13 cellular contexts compared by ENCODE assay signal in the genomic region with DNA sequence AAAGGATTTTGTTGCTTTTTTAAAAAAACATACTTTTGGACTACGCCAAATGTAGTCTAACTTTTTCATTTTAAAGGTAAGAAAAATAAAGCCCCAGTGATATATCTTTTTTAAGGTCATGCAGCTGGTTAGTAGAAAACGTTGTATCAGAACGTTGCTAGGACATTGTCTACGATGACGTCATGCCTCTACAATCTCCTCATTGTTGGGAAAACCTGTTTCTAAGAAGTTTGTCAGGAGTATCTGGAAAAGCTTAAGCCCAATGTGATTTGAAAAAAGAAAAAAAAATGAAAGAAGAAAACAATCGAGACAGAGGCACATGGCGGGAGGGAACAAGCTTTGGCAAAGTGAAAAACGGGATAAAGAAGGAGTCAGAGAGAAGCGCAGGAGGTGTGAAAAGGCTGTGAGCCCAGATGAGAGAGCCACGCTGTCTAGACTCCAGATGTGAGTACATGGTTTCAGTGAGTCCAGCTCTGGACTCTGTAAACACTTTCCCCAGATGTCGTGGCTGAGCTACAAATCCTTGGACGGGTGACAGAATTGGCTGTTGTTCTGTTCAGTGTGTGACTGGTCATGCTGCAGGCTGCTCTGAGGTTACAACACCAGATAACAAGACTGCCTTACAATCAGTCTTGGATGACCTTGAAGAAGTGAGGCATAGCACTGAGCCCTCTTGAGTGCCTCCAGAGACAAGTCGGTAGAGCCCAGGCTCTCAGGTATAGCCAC.
DNase-seq lines count a peak whose midpoint lies in the region; ATAC-seq and TF ChIP-seq lines count a peak whose summit lies in the region.
"Had no signal": no experiment of that assay in that cellular context is flagged by ENCODE, and none has a peak within 500 bp of the region (broad histone marks: within the 10 kb centered on the region; RNA-seq: fewer than 3 reads in every experiment).

No MANE protein-coding gene starts in this region.

- no CpG with 5 or more reads among the region's 13 CpGs for WGBS in neuronal stem cell (ENCODE audit: extremely low coverage in 2 of 2, insufficient read length in 2 of 2, insufficient replicate concordance in 1 of 2), 2 donors
- WGBS in upper lobe of left lung, 2 donors: 63 to 71% methylated on average over 12 to 13 of the region's 13 CpGs

- no peak overlapping the region for H3K9ac ChIP-seq in neuronal stem cell (ENCODE audit: low read depth, low read length, poor library complexity)

- no peak overlapping the region for H3K23ac ChIP-seq in neuronal stem cell (ENCODE audit: low read depth, low read length, poor library complexity)

- peak; percentile 83 to 94 for ATAC-seq in upper lobe of left lung (ENCODE audit: low FRiP score in 2 of 2)
- no peak for ATAC-seq in HG03460 (IDR thresholded peaks at IDR 0.05; ENCODE audit: unreplicated experiment)
- ATAC-seq in HG03520 (IDR thresholded peaks at IDR 0.05; ENCODE audit: unreplicated experiment): no peak

- H2BK12ac ChIP-seq in neuronal stem cell (ENCODE audit: low read length): no peak overlapping the region

- H3K18ac ChIP-seq in neuronal stem cell (ENCODE audit: low read length): no peak overlapping the region

- H3K36me3 ChIP-seq in cardiac muscle cell (no peaks in the 10 kb centered on the region), neuronal stem cell (replicated peaks in 1 of 2; ENCODE audit: control insufficient read depth in 2 of 2, insufficient read depth in 2 of 2, low read length in 2 of 2) (no peaks in the 10 kb centered on the region), upper lobe of left lung (no peaks in the 10 kb centered on the region)

- H4K8ac ChIP-seq in neuronal stem cell (ENCODE audit: low read depth, low read length): no peak overlapping the region

- H3K14ac ChIP-seq in neuronal stem cell (ENCODE audit: low read length): no peak overlapping the region

- no peak for TF ChIP-seq CTCF in cardiac muscle cell (IDR thresholded peaks at IDR 0.05; ENCODE audit: low read depth, low read length)
- no peak for TF ChIP-seq CTCF in upper lobe of left lung (IDR thresholded peaks at IDR 0.05)

- no peaks in the 10 kb centered on the region for H3K79me1 ChIP-seq in neuronal stem cell (ENCODE audit: low read depth, low read length)

- H3K27ac ChIP-seq in cardiac muscle cell: peak overlapping the region; percentile 47
- no peak overlapping the region for H3K27ac ChIP-seq in neuronal stem cell (replicated peaks; ENCODE audit: low read length)
- no peak overlapping the region for H3K27ac ChIP-seq in upper lobe of left lung
- H3K27ac ChIP-seq: epithelial cell of prostate had no signal

- no peak overlapping the region for H3K4ac ChIP-seq in neuronal stem cell (ENCODE audit: low read length)

- H3K4me2 ChIP-seq in neuronal stem cell (ENCODE audit: insufficient read depth, low read length, poor library complexity, severe bottlenecking): no peak overlapping the region

- no peak overlapping the region for H2BK15ac ChIP-seq in neuronal stem cell (ENCODE audit: low read length)

- no peak for TF ChIP-seq EP300 in upper lobe of left lung (IDR thresholded peaks at IDR 0.05)

- no peak overlapping the region for H2BK120ac ChIP-seq in neuronal stem cell (ENCODE audit: low read depth, low read length)

- H3K4me1 ChIP-seq in cardiac muscle cell (ENCODE audit: low read depth) (no peaks in the 10 kb centered on the region), neuronal stem cell (ENCODE audit: control insufficient read depth in 2 of 2, insufficient read depth in 1 of 2, low read depth in 1 of 2, low read length in 2 of 2) (no peaks in the 10 kb centered on the region), upper lobe of left lung (no peaks in the 10 kb centered on the region)
- H3K4me1 ChIP-seq: Caco-2 had no signal

- peak; percentile 0 for DNase-seq in amniotic epithelial cell (ENCODE audit: low read depth)
- DNase-seq in cardiac muscle cell (ENCODE audit: low read depth in 1 of 2, low spot score in 1 of 2): peak; percentile 41 to 56
- DNase-seq in neuronal stem cell (ENCODE audit: low spot score): no peak
- DNase-seq in upper lobe of left lung: peak in 1 of 2 donors; percentile 21
- DNase-seq in NCI-H774 (lab: John Stamatoyannopoulos, UW): no peak
- DNase-seq in NK-92 treated with Interleukin-12 subunit alpha and Interleukin-12 subunit beta, amount 100 ng/mL, for 24 hours (lab: John Stamatoyannopoulos, UW): no peak
- DNase-seq: Caco-2, KBM-7, kidney glomerular epithelial cell, NCI-H2171 had no signal

- no peak overlapping the region for H4K91ac ChIP-seq in neuronal stem cell (ENCODE audit: low read depth, low read length, poor library complexity)

- H2AK5ac ChIP-seq in neuronal stem cell (ENCODE audit: low read depth, low read length): no peak overlapping the region

- no peak overlapping the region for H2BK5ac ChIP-seq in neuronal stem cell (ENCODE audit: low read length)

- H2AFZ ChIP-seq in neuronal stem cell (ENCODE audit: low read length): peak overlapping the region; percentile 18

- H3K9me3 ChIP-seq in cardiac muscle cell (ENCODE audit: low read depth) (no peaks in the 10 kb centered on the region), neuronal stem cell (replicated peaks in 1 of 2; ENCODE audit: control insufficient read depth in 2 of 2, insufficient read depth in 1 of 2, low read depth in 1 of 2, low read length in 2 of 2) (peaks cover 4 to 12% of the 10 kb centered on the region in 2 donors), upper lobe of left lung (peaks cover 0 to 8% (median 4%) of the 10 kb centered on the region in 4 donors)
- H3K9me3 ChIP-seq: Caco-2 had no signal

- TF ChIP-seq POLR2A in upper lobe of left lung (IDR thresholded peaks at IDR 0.05): no peak

- H3K27me3 ChIP-seq in cardiac muscle cell: no peaks in the 10 kb centered on the region
- no peaks in the 10 kb centered on the region for H3K27me3 ChIP-seq in neuronal stem cell (ENCODE audit: control insufficient read depth in 3 of 3, insufficient read depth in 3 of 3, low read depth in 1 of 3, low read length in 3 of 3)
- no peaks in the 10 kb centered on the region for H3K27me3 ChIP-seq in upper lobe of left lung

- no peak overlapping the region for H3K4me3 ChIP-seq in cardiac muscle cell
- no peak overlapping the region for H3K4me3 ChIP-seq in neuronal stem cell (ENCODE audit: low read length in 2 of 2)
- H3K4me3 ChIP-seq in upper lobe of left lung: no peak overlapping the region

Comparison
In these comparisons a context has a peak if more than half of its experiments do, and no peak if none do; other contexts are left out.
1. DNase-seq: peak in amniotic epithelial cell (single experiment) and cardiac muscle cell (2 of 2); none in neuronal stem cell (single experiment), NCI-H774 (single experiment) and NK-92 treated with Interleukin-12 subunit alpha and Interleukin-12 subunit beta, amount 100 ng/mL, for 24 hours (single experiment).
2. ATAC-seq: peak in upper lobe of left lung (2 of 2); none in HG03460 (single experiment) and HG03520 (single experiment).